ENCODE assay signal across 25 cellular contexts in genomic region chr16:89798832-89799370, GRCh38. TPM values are rescaled to one million over a fixed set of nuclear protein-coding genes. Genes with fewer than 3 reads are reported as not detected.
DNase-seq lines count a peak whose midpoint lies in the region; ATAC-seq and TF ChIP-seq lines count a peak whose summit lies in the region.
"Had no signal": no experiment of that assay in that cellular context is flagged by ENCODE, and none has a peak within 500 bp of the region (broad histone marks: within the 10 kb centered on the region; RNA-seq: fewer than 3 reads in every experiment).

No MANE protein-coding gene starts in this region.

- in situ Hi-C loops in GM13977 (cut with MboI; ENCODE audit: low pct_unique_long_range_greater_than_20kb, low sequenced_read_pairs, unreplicated experiment), result no loop called here

- H3K4me1 ChIP-seq in cardiac muscle cell (ENCODE audit: low read depth), result peaks cover 5% of the 10 kb centered on the region
- H3K4me1 ChIP-seq in right lobe of liver, result no peaks in the 10 kb centered on the region
- H3K4me1 ChIP-seq: SJCRH30, transverse colon had no signal

- TF ChIP-seq CTCF in cardiac muscle cell (IDR thresholded peaks at IDR 0.05; ENCODE audit: low read depth, low read length), result no peak
- TF ChIP-seq CTCF in right lobe of liver (IDR thresholded peaks at IDR 0.05), result no peak
- no peak for TF ChIP-seq CTCF in GM13977 (IDR thresholded peaks at IDR 0.05; ENCODE audit: extremely low read depth, insufficient read depth, missing control alignments)

- no peak for TF ChIP-seq POLR2A in right lobe of liver (IDR thresholded peaks at IDR 0.05)

- ATAC-seq in right lobe of liver, result peak; percentile 63 to 83 (median 77)
- no peak for ATAC-seq in GM18858 (IDR thresholded peaks at IDR 0.05; ENCODE audit: unreplicated experiment)
- no peak for ATAC-seq in GM19455 (IDR thresholded peaks at IDR 0.05; ENCODE audit: unreplicated experiment)
- ATAC-seq: PC-3 had no signal

- intact Hi-C loops in dendritic cell treated with granulocyte-macrophage colony-stimulating factor and Interleukin-4, amounts not matched to agents 40 ng/mL and 50 ng/mL, for 4 days (cut with micrococcal nuclease), result no loop called here
- intact Hi-C loops in right lobe of liver (cut with DNase I), result loop anchor here (5.0 to 10.0 kb wide), 3 partner anchors 66 to 94 kb away; partner anchors contain the start of gene SPATA2L (in 1 of the 2)

- peaks cover 3% of the 10 kb centered on the region for H3K36me3 ChIP-seq in cardiac muscle cell
- H3K36me3 ChIP-seq in right lobe of liver, result no peaks in the 10 kb centered on the region
- H3K36me3 ChIP-seq: transverse colon had no signal

- H3K4me3 ChIP-seq in cardiac muscle cell (no peak overlapping the region), right lobe of liver (no peak overlapping the region)
- H3K4me3 ChIP-seq: SJCRH30, transverse colon had no signal

- H3K27ac ChIP-seq in cardiac muscle cell, result peak overlapping the region; percentile 28
- no peak overlapping the region for H3K27ac ChIP-seq in right lobe of liver
- H3K27ac ChIP-seq in temporal lobe (ENCODE audit: low read depth, low read length), result peak overlapping the region; percentile 83
- H3K27ac ChIP-seq: brain microvascular endothelial cell, SJCRH30 had no signal

- H3K4me1 Mint-ChIP-seq in dendritic cell treated with granulocyte-macrophage colony-stimulating factor and Interleukin-4, amounts not matched to agents 40 ng/mL and 50 ng/mL, for 4 days (ENCODE audit: low read depth), result peaks cover 10% of the 10 kb centered on the region
- H3K4me1 Mint-ChIP-seq: endodermal cell, IgD-negative memory B cell had no signal

- H3K9me3 Mint-ChIP-seq in dendritic cell treated with granulocyte-macrophage colony-stimulating factor and Interleukin-4, amounts not matched to agents 40 ng/mL and 50 ng/mL, for 4 days, result no peaks in the 10 kb centered on the region
- H3K9me3 Mint-ChIP-seq: endodermal cell; IgD-negative memory B cell; T-helper 1 cell treated with Interleukin-12 subunit alpha and Interleukin-12 subunit beta and Interleukin-4 antibody, amounts not matched to agents 30 μg/mL and 1 μg/mL, for 36 hours had no signal

- peak overlapping the region; percentile 9 for H3K27ac Mint-ChIP-seq in dendritic cell treated with granulocyte-macrophage colony-stimulating factor and Interleukin-4, amounts not matched to agents 40 ng/mL and 50 ng/mL, for 4 days
- H3K27ac Mint-ChIP-seq: endodermal cell; IgD-negative memory B cell; T-helper 1 cell treated with Interleukin-12 subunit alpha and Interleukin-12 subunit beta and Interleukin-4 antibody, amounts not matched to agents 30 μg/mL and 1 μg/mL, for 36 hours had no signal

- H3K9me3 ChIP-seq in cardiac muscle cell (ENCODE audit: low read depth), result no peaks in the 10 kb centered on the region
- no peaks in the 10 kb centered on the region for H3K9me3 ChIP-seq in right lobe of liver
- H3K9me3 ChIP-seq: SJCRH30, transverse colon had no signal

- H3K27me3 ChIP-seq in cardiac muscle cell, result no peaks in the 10 kb centered on the region
- H3K27me3 ChIP-seq in right lobe of liver, result no peaks in the 10 kb centered on the region
- H3K27me3 ChIP-seq: brain microvascular endothelial cell, SJCRH30, transverse colon had no signal

- 84% methylated on average over 8 of the region's 15 CpGs for WGBS in right lobe of liver (ENCODE audit: insufficient coverage, low coverage, low lambda C conversion rate, missing lambda C conversion rate)

- peaks cover 26% of the 10 kb centered on the region for H3K36me3 Mint-ChIP-seq in dendritic cell treated with granulocyte-macrophage colony-stimulating factor and Interleukin-4, amounts not matched to agents 40 ng/mL and 50 ng/mL, for 4 days (ENCODE audit: low read depth)

- no peak overlapping the region for H3K4me3 Mint-ChIP-seq in dendritic cell treated with granulocyte-macrophage colony-stimulating factor and Interleukin-4, amounts not matched to agents 40 ng/mL and 50 ng/mL, for 4 days
- H3K4me3 Mint-ChIP-seq: endodermal cell; IgD-negative memory B cell; T-helper 1 cell treated with Interleukin-12 subunit alpha and Interleukin-12 subunit beta and Interleukin-4 antibody, amounts not matched to agents 30 μg/mL and 1 μg/mL, for 36 hours had no signal

- DNase-seq in cardiac muscle cell (ENCODE audit: low read depth in 1 of 2, low spot score in 1 of 2), result peak; percentile 2 to 67
- no peak for DNase-seq in right lobe of liver
- DNase-seq in GM13977 (ENCODE audit: low spot score), result no peak
- DNase-seq: activated CD4-positive, alpha-beta T cell treated with anti-CD3 and anti-CD28 coated beads for 4 hours; activated CD8-positive, alpha-beta memory T cell treated with anti-CD3 and anti-CD28 coated beads for 24 hours; activated gamma-delta T cell; activated T-cell treated with anti-CD3 and anti-CD28 coated beads, Interleukin-2, amount 50 U/mL, for 1 hour; brain microvascular endothelial cell; EL; endodermal cell; islet precursor cell; mesendoderm; NCI-H1092 treated with DMSO at 0.1 percent for 48 hours; NCI-H2081; NCI-H510A treated with DMSO at 0.1 percent for 48 hours; PC-3; SJCRH30; stimulated activated CD4-positive, alpha-beta T cell treated with anti-CD3 and anti-CD28 coated beads, Interleukin-15, amount 100 ng/mL, for 24 hours; transverse colon had no signal

- H3K27me3 Mint-ChIP-seq in dendritic cell treated with granulocyte-macrophage colony-stimulating factor and Interleukin-4, amounts not matched to agents 40 ng/mL and 50 ng/mL, for 4 days, result no peaks in the 10 kb centered on the region
- H3K27me3 Mint-ChIP-seq: IgD-negative memory B cell had no signal

RNA-seq across cellular contexts. Expression of gene FANCA, which starts 17.5 kb away (rescaled TPM):
- total RNA-seq in cardiac muscle cell (20.7 and 26.2 TPM in 2 replicates), right lobe of liver (10 to 100 TPM in 1 of 6 experiments, 1 to 10 TPM in 5; 4.5 to 12.7 (median 8.3) TPM), temporal lobe (6.1 TPM)
- polyA plus RNA-seq in cardiac muscle cell, result 17.6 and 20.1 TPM in 2 replicates

RNA-seq across cellular contexts. Expression of gene SPIRE2, which starts 29.4 kb away (rescaled TPM):
- total RNA-seq in cardiac muscle cell (4.1 and 7.8 TPM in 2 replicates), right lobe of liver (1 to 10 TPM; 4.8 to 7.8 (median 6.1) TPM), temporal lobe (14.8 TPM)
- polyA plus RNA-seq in cardiac muscle cell, result 3.8 and 5.1 TPM in 2 replicates

Comparison
In these comparisons a context has a peak if more than half of its experiments do, and no peak if none do; other contexts are left out.
1. DNase-seq: peak in cardiac muscle cell (2 of 2); none in right lobe of liver (0 of 3) and GM13977 (single experiment).
2. H3K27ac ChIP-seq: peak in cardiac muscle cell (single experiment) and temporal lobe (single experiment); none in right lobe of liver (0 of 3).
3. ATAC-seq: peak in right lobe of liver (4 of 4); none in GM18858 (single experiment) and GM19455 (single experiment).